ENCODE assay signal across 21 cellular contexts in genomic region chr14:102249041-102249440, GRCh38. TPM values are rescaled to one million over a fixed set of nuclear protein-coding genes. Genes with fewer than 3 reads are reported as not detected.
A peak's percentile ranks its signal among the peaks of the same experiment; 100 is the strongest.
DNase-seq lines count a peak whose midpoint lies in the region; ATAC-seq and TF ChIP-seq lines count a peak whose summit lies in the region.
"Had no signal": no experiment of that assay in that cellular context is flagged by ENCODE, and none has a peak within 500 bp of the region (broad histone marks: within the 10 kb centered on the region; RNA-seq: fewer than 3 reads in every experiment).

No MANE protein-coding gene starts in this region.

- no peaks in the 10 kb centered on the region; the same call in 1 of the 2 replicates for H3K36me3 ChIP-seq in HUES6 (ENCODE audit: control insufficient read depth, insufficient read depth, low read length)

- DNase-seq in astrocyte of the hippocampus (ENCODE audit: low read depth, low spot score) (peak; percentile 60), iris pigment epithelial cell (ENCODE audit: low read depth) (peak; percentile 91), smooth muscle cell of the brain vasculature (ENCODE audit: low read depth, low spot score) (peak; percentile 73), MV-4-11 (lab: John Stamatoyannopoulos, UW) (no peak), NCI-H510A (lab: John Stamatoyannopoulos, UW) (no peak), HFFc6 (no peak)
- DNase-seq: activated CD4-positive, alpha-beta memory T cell treated with anti-CD3 and anti-CD28 coated beads, Interleukin-2, amount 10 ng/mL, durations not matched to agents 7 days and 5 days; activated gamma-delta T cell; AML-193; caudate nucleus; DMS79 treated with DMSO at 0.1 percent for 48 hours; foreskin fibroblast; immature natural killer cell; KG1; NCI-H187; NCI-H748 treated with DMSO at 0.1 percent for 48 hours; T-helper 9 cell had no signal

- no peak overlapping the region for H3K27ac ChIP-seq in HUES6 (ENCODE audit: low read depth, low read length)
- H3K27ac ChIP-seq: hepatocyte had no signal

- H3K27ac Mint-ChIP-seq in HFFc6 = no peak overlapping the region
- H3K27ac Mint-ChIP-seq: activated CD4-positive, alpha-beta memory T cell treated with anti-CD3 and anti-CD28 coated beads, Interleukin-2, amount 10 ng/mL, durations not matched to agents 7 days and 5 days; immature natural killer cell; type B pancreatic cell had no signal

- H3K9ac ChIP-seq in HUES6 (ENCODE audit: low read length) = peak overlapping the region; percentile 42

- H3K4me3 Mint-ChIP-seq in HFFc6 = no peak overlapping the region
- H3K4me3 Mint-ChIP-seq: activated CD4-positive, alpha-beta memory T cell treated with anti-CD3 and anti-CD28 coated beads, Interleukin-2, amount 10 ng/mL, durations not matched to agents 7 days and 5 days; immature natural killer cell; type B pancreatic cell had no signal

- H3K4me1 ChIP-seq in HUES6 (ENCODE audit: control insufficient read depth, insufficient read depth, low read length) = peaks cover 25% of the 10 kb centered on the region

- no peaks in the 10 kb centered on the region for H3K9me3 Mint-ChIP-seq in HFFc6
- H3K9me3 Mint-ChIP-seq: activated CD4-positive, alpha-beta memory T cell treated with anti-CD3 and anti-CD28 coated beads, Interleukin-2, amount 10 ng/mL, durations not matched to agents 7 days and 5 days; immature natural killer cell; type B pancreatic cell had no signal

- H3K9me3 ChIP-seq in HUES6 (ENCODE audit: control insufficient read depth, insufficient read depth, low read depth, low read length) = no peaks in the 10 kb centered on the region

- no peaks in the 10 kb centered on the region for H3K36me3 Mint-ChIP-seq in HFFc6 (ENCODE audit: low read depth)
- H3K36me3 Mint-ChIP-seq: immature natural killer cell, type B pancreatic cell had no signal

- TF ChIP-seq CTCF in HFFc6 (IDR thresholded peaks at IDR 0.05) = no peak

- H3K27me3 ChIP-seq in HUES6 (ENCODE audit: control insufficient read depth, insufficient read depth, low read length) = peaks cover 16% of the 10 kb centered on the region
- H3K27me3 ChIP-seq: hepatocyte had no signal

- H3K4me1 Mint-ChIP-seq in HFFc6 (ENCODE audit: low read depth) = no peaks in the 10 kb centered on the region
- H3K4me1 Mint-ChIP-seq: activated CD4-positive, alpha-beta memory T cell treated with anti-CD3 and anti-CD28 coated beads, Interleukin-2, amount 10 ng/mL, durations not matched to agents 7 days and 5 days; immature natural killer cell had no signal

- no peak overlapping the region for H3K4me3 ChIP-seq in HUES6 (ENCODE audit: low read depth, low read length)
- H3K4me3 ChIP-seq: hepatocyte had no signal

- no peaks in the 10 kb centered on the region for H3K27me3 Mint-ChIP-seq in HFFc6 (ENCODE audit: insufficient read depth)
- H3K27me3 Mint-ChIP-seq: activated CD4-positive, alpha-beta memory T cell treated with anti-CD3 and anti-CD28 coated beads, Interleukin-2, amount 10 ng/mL, durations not matched to agents 7 days and 5 days; type B pancreatic cell had no signal

- no peak for ATAC-seq in HG02623 (IDR thresholded peaks at IDR 0.05; ENCODE audit: unreplicated experiment)

RNA-seq across cellular contexts. Expression of gene MOK, which starts 55.9 kb away (rescaled TPM):
- 10 to 100 TPM; 11.5 to 18.7 (median 14.8) TPM for total RNA-seq in HFFc6 (2021; fragmentation: NEBNext Ultra II Directional; extraction: Animal tissue kit (Norgen Biotek cat#: 25700))

Comparison
In these comparisons a context has a peak if more than half of its experiments do, and no peak if none do; other contexts are left out.
1. DNase-seq: peak in astrocyte of the hippocampus (single experiment), iris pigment epithelial cell (single experiment) and smooth muscle cell of the brain vasculature (single experiment); none in MV-4-11 (single experiment), NCI-H510A (single experiment) and HFFc6 (single experiment).